32 cellular contexts compared by ENCODE assay signal in the genomic region with DNA sequence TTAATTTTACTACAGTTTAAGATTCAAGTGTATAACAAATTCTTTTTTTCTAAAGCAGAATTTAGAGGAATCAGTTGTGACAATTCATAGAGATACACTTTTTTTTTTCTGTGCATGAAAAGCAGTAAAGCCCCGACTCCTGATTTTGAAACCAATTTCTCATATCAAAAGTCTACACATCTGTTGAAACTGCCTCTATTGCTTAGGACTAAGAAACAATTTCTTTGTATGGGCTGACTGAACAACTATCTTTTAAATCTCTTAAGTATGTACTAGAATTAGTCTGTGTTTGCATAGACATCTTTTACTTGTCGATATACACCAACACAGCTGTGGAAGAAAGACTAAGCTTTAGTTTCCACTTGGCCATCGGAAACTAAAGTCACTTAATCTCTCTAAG.
"Had no signal": no experiment of that assay in that cellular context is flagged by ENCODE, and none has a peak within 500 bp of the region (broad histone marks: within the 10 kb centered on the region; RNA-seq: fewer than 3 reads in every experiment).

No MANE protein-coding gene starts in this region.

- FAIRE-seq: colon had no signal

- DNase-seq: activated CD4-positive, alpha-beta memory T cell treated with anti-CD3 and anti-CD28 coated beads, Interleukin-2, amount 10 ng/mL, durations not matched to agents 7 days and 5 days; activated CD4-positive, alpha-beta T cell treated with anti-CD3 and anti-CD28 coated beads for 1 hour; activated CD4-positive, alpha-beta T cell treated with anti-CD3 and anti-CD28 coated beads for 48 hours; activated CD4-positive, CD25-positive, alpha-beta regulatory T cell; activated CD8-positive, alpha-beta memory T cell treated with anti-CD3 and anti-CD28 coated beads for 24 hours; activated CD8-positive, alpha-beta memory T cell treated with anti-CD3 and anti-CD28 coated beads, Interleukin-2, amount 10 ng/mL, durations not matched to agents 7 days and 5 days; activated CD8-positive, alpha-beta memory T cell treated with anti-CD3 and anti-CD28 coated beads, Interleukin-2, amount 50 U/mL, for 48 hours; activated effector memory CD4-positive, alpha-beta T cell treated with Interleukin-2 at 50 U/mL for 16 hours; activated naive CD4-positive, alpha-beta T cell treated with anti-CD3 and anti-CD28 coated beads, Interleukin-2, amount 10 ng/mL, durations not matched to agents 7 days and 5 days; activated naive CD8-positive, alpha-beta T cell treated with anti-CD3 and anti-CD28 coated beads, Interleukin-2, amount 50 U/mL, for 24 hours; activated T-cell treated with anti-CD3 and anti-CD28 coated beads, Interleukin-2, amount 50 U/mL, for 48 hours; aorta; brain microvascular endothelial cell; central memory CD4-positive, alpha-beta T cell; NCI-H1092 treated with DMSO at 0.1 percent for 48 hours; NCI-H1417; NCI-H146; NCI-H187 treated with DMSO at 0.1 percent for 48 hours; NCI-H2081; NCI-H2171 treated with DMSO at 0.1 percent for 48 hours; NCI-H2227 treated with DMSO at 0.1 percent for 48 hours; NCI-H446 treated with DMSO at 0.1 percent for 48 hours; NCI-H524; NCI-H82; OCI-M1; Right ventricle myocardium superior; SW 1271; T-helper 1 cell; T-helper 2 cell; T-helper 9 cell; WERI-Rb-1 had no signal

- H3K36me3 ChIP-seq: brain microvascular endothelial cell had no signal

- H3K27ac ChIP-seq: brain microvascular endothelial cell, WERI-Rb-1 had no signal

- ATAC-seq: activated CD8-positive, alpha-beta memory T cell treated with anti-CD3 and anti-CD28 coated beads, Interleukin-2, amount 10 ng/mL, durations not matched to agents 7 days and 5 days; activated naive CD8-positive, alpha-beta T cell treated with anti-CD3 and anti-CD28 coated beads, Interleukin-2, amount 50 U/mL, for 24 hours had no signal

- H3K27me3 ChIP-seq: brain microvascular endothelial cell had no signal
